ENCODE assay signal across 15 cellular contexts in genomic region chr2:88697361-88698026, GRCh38. TPM values are rescaled to one million over a fixed set of nuclear protein-coding genes. Genes with fewer than 3 reads are reported as not detected.
A peak's percentile ranks its signal among the peaks of the same experiment; 100 is the strongest.
DNase-seq lines count a peak whose midpoint lies in the region; ATAC-seq and TF ChIP-seq lines count a peak whose summit lies in the region.
"Had no signal": no experiment of that assay in that cellular context is flagged by ENCODE, and none has a peak within 500 bp of the region (broad histone marks: within the 10 kb centered on the region; RNA-seq: fewer than 3 reads in every experiment).

No MANE protein-coding gene starts in this region.

- 43 to 62% (median 45%) methylated on average over 3 of the region's 3 CpGs for WGBS in stomach, 5 donors

- H3K9me3 Mint-ChIP-seq in activated CD8-positive, alpha-beta memory T cell treated with anti-CD3 and anti-CD28 coated beads, Interleukin-2, amount 10 ng/mL, durations not matched to agents 7 days and 5 days (ENCODE audit: low read depth): peaks cover 2% of the 10 kb centered on the region
- H3K9me3 Mint-ChIP-seq in dendritic cell treated with granulocyte-macrophage colony-stimulating factor and Interleukin-4, amounts not matched to agents 40 ng/mL and 50 ng/mL, for 4 days: peaks cover 6% of the 10 kb centered on the region
- H3K9me3 Mint-ChIP-seq: activated T-helper 2 cell treated with anti-CD3 and anti-CD28 coated beads, Interferon-gamma antibody, Interleukin-2, Interleukin-4, amounts not matched to agents 10 μg/mL and 5 μg/mL and 100 μg/mL, durations not matched to agents 14 hours and 24 hours and 36 hours had no signal

- H3K4me1 Mint-ChIP-seq in activated CD8-positive, alpha-beta memory T cell treated with anti-CD3 and anti-CD28 coated beads, Interleukin-2, amount 10 ng/mL, durations not matched to agents 7 days and 5 days: peaks cover 28% of the 10 kb centered on the region
- peaks cover 26% of the 10 kb centered on the region for H3K4me1 Mint-ChIP-seq in dendritic cell treated with granulocyte-macrophage colony-stimulating factor and Interleukin-4, amounts not matched to agents 40 ng/mL and 50 ng/mL, for 4 days (ENCODE audit: low read depth)

- peaks cover 7 to 22% (median 21%) of the 10 kb centered on the region in 4 donors for H3K36me3 ChIP-seq in stomach

- H3K27me3 ChIP-seq in stomach: no peaks in the 10 kb centered on the region

- CTCF ChIA-PET in activated CD8-positive, alpha-beta memory T cell treated with anti-CD3 and anti-CD28 coated beads, Interleukin-2, amount 10 ng/mL, durations not matched to agents 7 days and 5 days (lab: Charles Lee): interaction anchor here (0.6 to 1.1 kb wide), 2 partner anchors 21 to 49 kb away, joined by 3 to 4 read pairs; no protein-coding TSS in a partner anchor

- no peaks in the 10 kb centered on the region for H3K9me3 ChIP-seq in stomach

- no peak overlapping the region for H3K4me3 Mint-ChIP-seq in activated CD8-positive, alpha-beta memory T cell treated with anti-CD3 and anti-CD28 coated beads, Interleukin-2, amount 10 ng/mL, durations not matched to agents 7 days and 5 days
- no peak overlapping the region for H3K4me3 Mint-ChIP-seq in dendritic cell treated with granulocyte-macrophage colony-stimulating factor and Interleukin-4, amounts not matched to agents 40 ng/mL and 50 ng/mL, for 4 days

- peaks cover 37% of the 10 kb centered on the region for H3K36me3 Mint-ChIP-seq in activated CD8-positive, alpha-beta memory T cell treated with anti-CD3 and anti-CD28 coated beads, Interleukin-2, amount 10 ng/mL, durations not matched to agents 7 days and 5 days
- peaks cover 30% of the 10 kb centered on the region for H3K36me3 Mint-ChIP-seq in dendritic cell treated with granulocyte-macrophage colony-stimulating factor and Interleukin-4, amounts not matched to agents 40 ng/mL and 50 ng/mL, for 4 days (ENCODE audit: low read depth)

- peak overlapping the region; percentile 66 to 83 (median 75) for H3K27ac ChIP-seq in stomach

- H3K4me3 ChIP-seq in stomach: no peak overlapping the region

- ATAC-seq in activated CD8-positive, alpha-beta memory T cell treated with anti-CD3 and anti-CD28 coated beads, Interleukin-2, amount 10 ng/mL, durations not matched to agents 7 days and 5 days: no peak
- ATAC-seq in left cardiac atrium: no peak
- ATAC-seq: left lobe of liver, Panc1 had no signal

- peak overlapping the region; percentile 9 for H3K27ac Mint-ChIP-seq in activated CD8-positive, alpha-beta memory T cell treated with anti-CD3 and anti-CD28 coated beads, Interleukin-2, amount 10 ng/mL, durations not matched to agents 7 days and 5 days
- peak overlapping the region; percentile 8 for H3K27ac Mint-ChIP-seq in dendritic cell treated with granulocyte-macrophage colony-stimulating factor and Interleukin-4, amounts not matched to agents 40 ng/mL and 50 ng/mL, for 4 days
- H3K27ac Mint-ChIP-seq: activated T-helper 2 cell treated with anti-CD3 and anti-CD28 coated beads, Interferon-gamma antibody, Interleukin-2, Interleukin-4, amounts not matched to agents 10 μg/mL and 5 μg/mL and 100 μg/mL, durations not matched to agents 14 hours and 24 hours and 36 hours had no signal

- no peak for TF ChIP-seq POLR2A in stomach (IDR thresholded peaks at IDR 0.05)

- no peak for TF ChIP-seq EP300 in stomach (IDR thresholded peaks at IDR 0.05)

- H3K27me3 Mint-ChIP-seq in activated CD8-positive, alpha-beta memory T cell treated with anti-CD3 and anti-CD28 coated beads, Interleukin-2, amount 10 ng/mL, durations not matched to agents 7 days and 5 days: no peaks in the 10 kb centered on the region
- no peaks in the 10 kb centered on the region for H3K27me3 Mint-ChIP-seq in dendritic cell treated with granulocyte-macrophage colony-stimulating factor and Interleukin-4, amounts not matched to agents 40 ng/mL and 50 ng/mL, for 4 days

- no peak for DNase-seq in activated CD8-positive, alpha-beta memory T cell treated with anti-CD3 and anti-CD28 coated beads, Interleukin-2, amount 10 ng/mL, durations not matched to agents 7 days and 5 days
- no peak for DNase-seq in activated CD8-positive, alpha-beta memory T cell treated with anti-CD3 and anti-CD28 coated beads for 24 hours
- DNase-seq in Kasumi-1 (lab: John Stamatoyannopoulos, UW) (peak; percentile 76 to 83), stomach (no peak), NK-92 (lab: John Stamatoyannopoulos, UW; ENCODE audit: unreplicated experiment) (no peak), left cardiac atrium (no peak), AG08396 (ENCODE audit: low spot score) (no peak)
- DNase-seq: activated CD4-positive, CD25-positive, alpha-beta regulatory T cell; effector CD8-positive, alpha-beta T cell; NCI-H510A treated with DMSO at 0.1 percent for 48 hours; SW 1271 had no signal

- no peak for TF ChIP-seq CTCF in stomach (IDR thresholded peaks at IDR 0.05)

- intact Hi-C loops in dendritic cell treated with granulocyte-macrophage colony-stimulating factor and Interleukin-4, amounts not matched to agents 40 ng/mL and 50 ng/mL, for 4 days (cut with micrococcal nuclease): no loop called here
- intact Hi-C loops in stomach (cut with DNase I; ENCODE audit: low total_unique reads) (no loop called here), left cardiac atrium (cut with DNase I) (no loop called here)

- peaks cover 32 to 59% (median 51%) of the 10 kb centered on the region in 4 donors for H3K4me1 ChIP-seq in stomach

RNA-seq across cellular contexts. Expression of gene RPIA, which starts 6.0 kb away (rescaled TPM):
- total RNA-seq in activated CD8-positive, alpha-beta memory T cell treated with anti-CD3 and anti-CD28 coated beads, Interleukin-2, amount 10 ng/mL, durations not matched to agents 7 days and 5 days: 10 to 100 TPM; 42.1 to 54.4 TPM
- total RNA-seq in stomach: 10 to 100 TPM in 4 of 5 donors, 1 to 10 TPM in 1; 1.2 to 68.3 (median 12.9) TPM
- polyA plus RNA-seq in stomach: 10 to 100 TPM; 15.0 to 21.7 (median 16.6) TPM
- total RNA-seq in left cardiac atrium: 10 to 100 TPM; 13.7 to 17.0 TPM

Comparison
In these comparisons a context has a peak if more than half of its experiments do, and no peak if none do; other contexts are left out.
1. DNase-seq: peak in Kasumi-1 (2 of 2); none in activated CD8-positive, alpha-beta memory T cell treated with anti-CD3 and anti-CD28 coated beads, Interleukin-2, amount 10 ng/mL, durations not matched to agents 7 days and 5 days (single experiment), activated CD8-positive, alpha-beta memory T cell treated with anti-CD3 and anti-CD28 coated beads for 24 hours (single experiment), stomach (single experiment), NK-92 (single experiment), left cardiac atrium (single experiment) and AG08396 (single experiment).